In genomic region chr9:12968093-12968492, GRCh38 we compare ENCODE assay signal across 21 cellular contexts.
DNase-seq lines count a peak whose midpoint lies in the region; ATAC-seq, FAIRE-seq and TF ChIP-seq lines count a peak whose summit lies in the region.
"Had no signal": no experiment of that assay in that cellular context is flagged by ENCODE, and none has a peak within 500 bp of the region (broad histone marks: within the 10 kb centered on the region; RNA-seq: fewer than 3 reads in every experiment).

No MANE protein-coding gene starts in this region.

- BruUV-seq in mammary epithelial cell (replicated peaks; lab: Mats Ljungman, UMichigan): no TSS peak

- no peak overlapping the region for H2BK20ac ChIP-seq in H1 (ENCODE audit: low read length)

- no peak for ATAC-seq in HG03139 (IDR thresholded peaks at IDR 0.05; ENCODE audit: unreplicated experiment)

- no peaks in the 10 kb centered on the region for H3K23me2 ChIP-seq in H1 (ENCODE audit: low read depth, low read length)

- no peak overlapping the region for H2BK15ac ChIP-seq in H1 (ENCODE audit: low read length)

- WGBS in mammary epithelial cell (ENCODE audit: low coverage, missing lambda C conversion rate): 62% methylated on average over 6 of the region's 6 CpGs
- 78% methylated on average over 6 of the region's 6 CpGs; no CpG with 5 or more reads in 1 of the 2 experiments for WGBS in H1 (ENCODE audit: extremely low coverage in 1 of 2, insufficient coverage in 1 of 2, insufficient read length in 1 of 2, insufficient replicate concordance in 2 of 2, low coverage in 1 of 2, low lambda C conversion rate in 2 of 2, missing lambda C conversion rate in 1 of 2), 2 experiments
- 33% methylated on average over 6 of the region's 6 CpGs for WGBS in hepatocyte (ENCODE audit: low lambda C conversion rate, missing lambda C conversion rate)

- dilution Hi-C loops in mammary epithelial cell (cut with HindIII; ENCODE audit: low sequenced_read_pairs): no loop called here

- no peak overlapping the region for H3K56ac ChIP-seq in H1 (replicated peaks; ENCODE audit: insufficient read length, low read depth, low read length)

- no peak for DNase-seq in mammary epithelial cell
- DNase-seq in breast epithelium (ENCODE audit: low spot score in 2 of 2): no peak
- no peak for DNase-seq in H1 (ENCODE audit: low read depth in 1 of 2, low spot score in 2 of 2)
- DNase-seq in hepatocyte (ENCODE audit: low spot score): peak; percentile 59
- peak; percentile 43 for DNase-seq in smooth muscle cell of the brain vasculature (ENCODE audit: low read depth, low spot score)
- DNase-seq in MV-4-11 (lab: John Stamatoyannopoulos, UW): no peak
- no peak for DNase-seq in NCI-H187 (lab: John Stamatoyannopoulos, UW)
- DNase-seq: BE2C; Calu3; CD4-positive, alpha-beta T cell; DMS53; NCI-H1092; NCI-H146; NCI-H2081 treated with DMSO at 0.1 percent for 48 hours; NCI-H2227 treated with DMSO at 0.1 percent for 48 hours; NCI-H524; PC-9 had no signal

- H3K9ac ChIP-seq in mammary epithelial cell (ENCODE audit: insufficient read depth, low read length): no peak overlapping the region
- no peak overlapping the region for H3K9ac ChIP-seq in H1 (replicated peaks in 1 of 4; ENCODE audit: extremely low read depth in 1 of 4, low read depth in 3 of 4, low read length in 3 of 4)
- H3K9ac ChIP-seq: KMS-11 had no signal

- H3K4me3 ChIP-seq in mammary epithelial cell (replicated peaks in 1 of 3; ENCODE audit: insufficient read depth in 1 of 3, low read depth in 2 of 3, low read length in 3 of 3) (no peak overlapping the region), breast epithelium (no peak overlapping the region), H1 (ENCODE audit: extremely low read depth in 1 of 4, insufficient read depth in 2 of 4, low read depth in 3 of 4, low read length in 4 of 4) (no peak overlapping the region), hepatocyte (no peak overlapping the region)
- H3K4me3 ChIP-seq: HAP-1, PC-9 had no signal

- no peak for TF ChIP-seq RAD21 in H1 (IDR thresholded peaks at IDR 0.05 in 1 of 2, conservative IDR thresholded peaks at IDR 0.05 in 1 of 2; ENCODE audit: low read depth in 2 of 2, low read length in 2 of 2)

- CTCF ChIA-PET in mammary epithelial cell (lab: Charles Lee; ENCODE audit: low non-redundant PET) (no interaction called here), H1 (lab: Charles Lee; ENCODE audit: partially characterized antibody) (no interaction called here)

- intact Hi-C loops in mammary epithelial cell (cut with micrococcal nuclease): no loop called here
- intact Hi-C loops in breast epithelium (cut with DNase I; ENCODE audit: low total_unique reads): no loop called here

- H4K5ac ChIP-seq in H1 (ENCODE audit: insufficient read length, low read depth, low read length): no peak overlapping the region

- H3K4me1 ChIP-seq in mammary epithelial cell (ENCODE audit: insufficient read depth, low read length) (no peaks in the 10 kb centered on the region), breast epithelium (peaks cover 0 to 6% of the 10 kb centered on the region in 2 donors), H1 (replicated peaks in 1 of 4; ENCODE audit: control insufficient read depth in 3 of 4, insufficient read depth in 4 of 4, low read length in 3 of 4) (peaks cover 0 to 4% (median 0%) of the 10 kb centered on the region in 4 experiments; a peak in 1 of 7 replicates), hepatocyte (ENCODE audit: insufficient read depth) (no peaks in the 10 kb centered on the region)

- no peak for TF ChIP-seq POLR2A in breast epithelium (IDR thresholded peaks at IDR 0.05)
- TF ChIP-seq POLR2A in H1 (IDR thresholded peaks at IDR 0.05; ENCODE audit: control extremely low read depth in 1 of 2, low read depth in 2 of 2, low read length in 2 of 2): no peak

- H3K79me1 ChIP-seq in H1 (ENCODE audit: low read depth, low read length): no peaks in the 10 kb centered on the region

- H2BK120ac ChIP-seq in H1 (replicated peaks; ENCODE audit: low read depth, low read length): no peak overlapping the region

- H4K8ac ChIP-seq in H1 (ENCODE audit: extremely low read depth, insufficient read depth, low read length): no peak overlapping the region

- no peaks in the 10 kb centered on the region for H3K9me3 ChIP-seq in mammary epithelial cell (replicated peaks; ENCODE audit: insufficient read depth, low read length)
- H3K9me3 ChIP-seq in breast epithelium: no peaks in the 10 kb centered on the region
- H3K9me3 ChIP-seq in H1 (ENCODE audit: insufficient read depth in 2 of 2, low read depth in 1 of 2, low read length in 1 of 2): no peaks in the 10 kb centered on the region
- H3K9me3 ChIP-seq in hepatocyte (ENCODE audit: low read depth): no peaks in the 10 kb centered on the region
- H3K9me3 ChIP-seq: BE2C, HAP-1 had no signal

- no peaks in the 10 kb centered on the region for H3K36me3 ChIP-seq in mammary epithelial cell (ENCODE audit: insufficient read depth, low read length)
- no peaks in the 10 kb centered on the region for H3K36me3 ChIP-seq in breast epithelium
- no peaks in the 10 kb centered on the region for H3K36me3 ChIP-seq in H1 (ENCODE audit: control insufficient read depth in 2 of 4, insufficient read depth in 4 of 4, low read length in 3 of 4)
- no peaks in the 10 kb centered on the region for H3K36me3 ChIP-seq in hepatocyte (replicated peaks; ENCODE audit: insufficient read depth, low read depth)
- H3K36me3 ChIP-seq: BE2C, HAP-1 had no signal

- H2BK5ac ChIP-seq in H1 (ENCODE audit: low read depth, low read length): no peak overlapping the region

- H3K9me2 ChIP-seq in hepatocyte (replicated peaks; ENCODE audit: insufficient read depth): no peaks in the 10 kb centered on the region

- H3K23ac ChIP-seq in H1 (ENCODE audit: insufficient read length): no peak overlapping the region

- no peak overlapping the region for H3K14ac ChIP-seq in H1 (ENCODE audit: insufficient read length)

- in situ Hi-C loops in mammary epithelial cell (cut with MboI; ENCODE audit: low sequenced_read_pairs in 2 of 2): no loop called here

- peak overlapping the region; percentile 8 for H4K91ac ChIP-seq in H1 (replicated peaks; ENCODE audit: insufficient read length, low read length)

- FAIRE-seq in H1 (lab: Jason Lieb, UNC): peak; percentile 36

- H2BK12ac ChIP-seq in H1 (ENCODE audit: low read depth, low read length): no peak overlapping the region

- H3K27me3 ChIP-seq in mammary epithelial cell (ENCODE audit: insufficient read depth, low read length) (no peaks in the 10 kb centered on the region), breast epithelium (no peaks in the 10 kb centered on the region), H1 (replicated peaks in 1 of 4; ENCODE audit: control insufficient read depth in 3 of 4, extremely low read depth in 1 of 4, insufficient read depth in 3 of 4, low read length in 3 of 4) (no peaks in the 10 kb centered on the region), hepatocyte (no peaks in the 10 kb centered on the region)
- H3K27me3 ChIP-seq: BE2C had no signal

- no peak overlapping the region for H3K18ac ChIP-seq in H1 (ENCODE audit: extremely low read depth, low read length)

- TF ChIP-seq CTCF in mammary epithelial cell (conservative IDR thresholded peaks at IDR 0.05 in 1 of 2, IDR thresholded peaks at IDR 0.05 in 1 of 2; ENCODE audit: extremely low read depth in 1 of 2, insufficient read depth in 1 of 2, low read depth in 1 of 2, low read length in 2 of 2) (no peak), breast epithelium (IDR thresholded peaks at IDR 0.05) (no peak), H1 (IDR thresholded peaks at IDR 0.05; ENCODE audit: control extremely low read depth in 1 of 3, insufficient read depth in 1 of 3, low read depth in 1 of 3, low read length in 3 of 3) (no peak), hepatocyte (IDR thresholded peaks at IDR 0.05; ENCODE audit: poor library complexity) (no peak)

- H3K4me2 ChIP-seq in mammary epithelial cell (ENCODE audit: insufficient read depth, low read depth, low read length) (no peak overlapping the region), H1 (ENCODE audit: insufficient read depth in 1 of 2, low read depth in 2 of 2, low read length in 2 of 2) (no peak overlapping the region), hepatocyte (no peak overlapping the region)
- H3K4me2 ChIP-seq: KMS-11, PC-9 had no signal

- POLR2A ChIA-PET in H1 (lab: Charles Lee; ENCODE audit: partially characterized antibody): no interaction called here

- TF ChIP-seq EP300 in H1 (IDR thresholded peaks at IDR 0.05; ENCODE audit: borderline replicate concordance in 1 of 2, low read depth in 2 of 2, low read length in 2 of 2): no peak

- H3K79me2 ChIP-seq in mammary epithelial cell (ENCODE audit: insufficient read depth, low read length) (no peaks in the 10 kb centered on the region), H1 (ENCODE audit: control insufficient read depth in 1 of 2, insufficient read depth in 2 of 2, low read length in 2 of 2) (no peaks in the 10 kb centered on the region), hepatocyte (no peaks in the 10 kb centered on the region)

- H2AFZ ChIP-seq in mammary epithelial cell (ENCODE audit: low read depth, low read length): peak overlapping the region; percentile 6
- H2AFZ ChIP-seq in H1 (ENCODE audit: low read length): peak overlapping the region; percentile 71
- H2AFZ ChIP-seq in hepatocyte: no peak overlapping the region
- H2AFZ ChIP-seq: PC-9 had no signal

- H3K27ac ChIP-seq in mammary epithelial cell (ENCODE audit: insufficient read depth, low read depth, low read length) (no peak overlapping the region), breast epithelium (no peak overlapping the region), H1 (ENCODE audit: low read depth, low read length) (no peak overlapping the region), hepatocyte (peak overlapping the region; percentile 30)
- H3K27ac ChIP-seq: 22Rv1, KMS-11, PC-9 had no signal

- H4K20me1 ChIP-seq in mammary epithelial cell (ENCODE audit: insufficient read depth, low read length) (no peaks in the 10 kb centered on the region), H1 (replicated peaks in 1 of 2; ENCODE audit: control insufficient read depth in 1 of 2, insufficient read depth in 2 of 2, low read length in 2 of 2) (no peaks in the 10 kb centered on the region), hepatocyte (ENCODE audit: insufficient read depth, poor library complexity, severe bottlenecking) (no peaks in the 10 kb centered on the region)

- no peak overlapping the region for H3K4ac ChIP-seq in H1 (replicated peaks; ENCODE audit: insufficient read length, low read depth, low read length)

- no peak overlapping the region for H2AK5ac ChIP-seq in H1 (ENCODE audit: low read depth, low read length)

TF ChIP-seq in H1, 55 proteins besides CTCF, POLR2A, EP300 and RAD21 (continues in another document):
- TF ChIP-seq KDM5A (IDR thresholded peaks at IDR 0.05; ENCODE audit: low read length) (no peak), SIRT6 (IDR thresholded peaks at IDR 0.05; ENCODE audit: low read length) (no peak), CEBPB (IDR thresholded peaks at IDR 0.05; ENCODE audit: low read depth, low read length) (no peak), NANOG (IDR thresholded peaks at IDR 0.05; ENCODE audit: insufficient read depth, low read depth, low read length, poor library complexity, severe bottlenecking) (no peak), CHD1 (IDR thresholded peaks at IDR 0.05; ENCODE audit: low read depth, low read length) (no peak), HDAC6 (IDR thresholded peaks at IDR 0.05; ENCODE audit: low read depth, low read length) (no peak), YY1 (IDR thresholded peaks at IDR 0.05; ENCODE audit: low read depth, low read length) (no peak)

Comparison
In these comparisons a context has a peak if more than half of its experiments do, and no peak if none do; other contexts are left out.
1. DNase-seq: peak in hepatocyte (single experiment) and smooth muscle cell of the brain vasculature (single experiment); none in mammary epithelial cell (single experiment), breast epithelium (0 of 2), H1 (0 of 2), MV-4-11 (single experiment) and NCI-H187 (0 of 2).